10 cellular contexts compared by ENCODE assay signal in genomic region chrX:47196098-47196497, GRCh38. TPM values are rescaled to one million over a fixed set of nuclear protein-coding genes. Genes with fewer than 3 reads are reported as not detected.
DNase-seq lines count a peak whose midpoint lies in the region; ATAC-seq lines count a peak whose summit lies in the region.
"Had no signal": no experiment of that assay in that cellular context is flagged by ENCODE, and none has a peak within 500 bp of the region (broad histone marks: within the 10 kb centered on the region; RNA-seq: fewer than 3 reads in every experiment).

No MANE protein-coding gene starts in this region.

- no peak for DNase-seq in activated T-cell treated with anti-CD3 and anti-CD28 coated beads, Interleukin-2, amount 50 U/mL, for 72 hours
- DNase-seq in activated T-cell treated with anti-CD3 and anti-CD28 coated beads, Interleukin-2, amount 50 U/mL, for 48 hours, result no peak
- DNase-seq in activated T-helper 1 cell treated with anti-CD3 and anti-CD28 coated beads, Interleukin-12 subunit alpha, Interleukin-12 subunit beta, Interleukin-2, Interleukin-4 antibody, amounts not matched to agents 30 ng/mL and 10 ng/mL and 1 ng/mL, durations not matched to agents 14 hours and 24 hours and 36 hours (ENCODE audit: low spot score), result no peak
- no peak for DNase-seq in effector CD8-positive, alpha-beta T cell (lab: John Stamatoyannopoulos, UW)
- DNase-seq: effector CD4-positive, alpha-beta T cell; occipital lobe had no signal

- peak overlapping the region; percentile 98 for H3K27ac Mint-ChIP-seq in activated T-cell treated with anti-CD3 and anti-CD28 coated beads, Interleukin-2, amount 50 U/mL, for 72 hours
- peak overlapping the region; percentile 85 for H3K27ac Mint-ChIP-seq in activated T-helper 1 cell treated with anti-CD3 and anti-CD28 coated beads, Interleukin-12 subunit alpha, Interleukin-12 subunit beta, Interleukin-2, Interleukin-4 antibody, amounts not matched to agents 30 ng/mL and 10 ng/mL and 1 ng/mL, durations not matched to agents 14 hours and 24 hours and 36 hours

- H3K27me3 ChIP-seq in subcutaneous abdominal adipose tissue (ENCODE audit: control insufficient read depth in 5 of 5, insufficient read depth in 4 of 5, low read length in 5 of 5), result no peaks in the 10 kb centered on the region

- peaks cover 5 to 80% (median 64%) of the 10 kb centered on the region in 5 donors for H3K4me1 ChIP-seq in subcutaneous abdominal adipose tissue (ENCODE audit: control insufficient read depth in 5 of 5, insufficient read depth in 5 of 5, low read length in 5 of 5)

- peaks cover 50% of the 10 kb centered on the region for H3K4me1 Mint-ChIP-seq in activated T-cell treated with anti-CD3 and anti-CD28 coated beads, Interleukin-2, amount 50 U/mL, for 72 hours (ENCODE audit: low read depth)
- H3K4me1 Mint-ChIP-seq in activated T-helper 1 cell treated with anti-CD3 and anti-CD28 coated beads, Interleukin-12 subunit alpha, Interleukin-12 subunit beta, Interleukin-2, Interleukin-4 antibody, amounts not matched to agents 30 ng/mL and 10 ng/mL and 1 ng/mL, durations not matched to agents 14 hours and 24 hours and 36 hours (ENCODE audit: low read depth), result peaks cover 46% of the 10 kb centered on the region

- H3K9ac ChIP-seq in subcutaneous abdominal adipose tissue (ENCODE audit: low read length in 5 of 5), result peak overlapping the region; percentile 21 to 52 (median 30)

- H3K4me3 ChIP-seq in iPS-18c (ENCODE audit: insufficient read depth, low read depth, low read length) (peak overlapping the region; percentile 16; the same call in 1 of the 2 replicates), subcutaneous abdominal adipose tissue (ENCODE audit: low read depth in 1 of 5, low read length in 5 of 5) (peak overlapping the region in 3 of 5 donors; percentile 9 to 33 (median 22))

- no peaks in the 10 kb centered on the region for H3K27me3 Mint-ChIP-seq in activated T-cell treated with anti-CD3 and anti-CD28 coated beads, Interleukin-2, amount 50 U/mL, for 72 hours (ENCODE audit: low read depth)
- H3K27me3 Mint-ChIP-seq in activated T-helper 1 cell treated with anti-CD3 and anti-CD28 coated beads, Interleukin-12 subunit alpha, Interleukin-12 subunit beta, Interleukin-2, Interleukin-4 antibody, amounts not matched to agents 30 ng/mL and 10 ng/mL and 1 ng/mL, durations not matched to agents 14 hours and 24 hours and 36 hours (ENCODE audit: insufficient read depth), result no peaks in the 10 kb centered on the region

- H3K36me3 ChIP-seq in subcutaneous abdominal adipose tissue (ENCODE audit: control insufficient read depth in 5 of 5, insufficient read depth in 5 of 5, low read length in 5 of 5), result peaks cover 0 to 35% (median 30%) of the 10 kb centered on the region in 5 donors

- no peaks in the 10 kb centered on the region for H3K9me3 Mint-ChIP-seq in activated T-cell treated with anti-CD3 and anti-CD28 coated beads, Interleukin-2, amount 50 U/mL, for 72 hours
- H3K9me3 Mint-ChIP-seq in activated T-helper 1 cell treated with anti-CD3 and anti-CD28 coated beads, Interleukin-12 subunit alpha, Interleukin-12 subunit beta, Interleukin-2, Interleukin-4 antibody, amounts not matched to agents 30 ng/mL and 10 ng/mL and 1 ng/mL, durations not matched to agents 14 hours and 24 hours and 36 hours, result no peaks in the 10 kb centered on the region

- peaks cover 2% of the 10 kb centered on the region for H3K9me3 ChIP-seq in iPS-18c (ENCODE audit: control insufficient read depth, insufficient read depth, low read length)
- no peaks in the 10 kb centered on the region for H3K9me3 ChIP-seq in subcutaneous abdominal adipose tissue (ENCODE audit: control insufficient read depth in 5 of 5, low read length in 5 of 5)

- H3K36me3 Mint-ChIP-seq in activated T-cell treated with anti-CD3 and anti-CD28 coated beads, Interleukin-2, amount 50 U/mL, for 72 hours (ENCODE audit: insufficient read depth in 2 of 2), result peaks cover 12 to 24% of the 10 kb centered on the region in 2 donors
- H3K36me3 Mint-ChIP-seq in activated T-helper 1 cell treated with anti-CD3 and anti-CD28 coated beads, Interleukin-12 subunit alpha, Interleukin-12 subunit beta, Interleukin-2, Interleukin-4 antibody, amounts not matched to agents 30 ng/mL and 10 ng/mL and 1 ng/mL, durations not matched to agents 14 hours and 24 hours and 36 hours (ENCODE audit: low read depth), result peaks cover 38% of the 10 kb centered on the region

- no peak for ATAC-seq in activated T-cell treated with anti-CD3 and anti-CD28 coated beads, Interleukin-2, amount 50 U/mL, for 72 hours (replicated peaks in 1 of 2)
- no peak for ATAC-seq in GM21529 (IDR thresholded peaks at IDR 0.05; ENCODE audit: unreplicated experiment)
- no peak for ATAC-seq in HG03045 (IDR thresholded peaks at IDR 0.05; ENCODE audit: unreplicated experiment)

- H3K4me3 Mint-ChIP-seq in activated T-cell treated with anti-CD3 and anti-CD28 coated beads, Interleukin-2, amount 50 U/mL, for 72 hours, result peak overlapping the region; percentile 98
- peak overlapping the region; percentile 96 for H3K4me3 Mint-ChIP-seq in activated T-helper 1 cell treated with anti-CD3 and anti-CD28 coated beads, Interleukin-12 subunit alpha, Interleukin-12 subunit beta, Interleukin-2, Interleukin-4 antibody, amounts not matched to agents 30 ng/mL and 10 ng/mL and 1 ng/mL, durations not matched to agents 14 hours and 24 hours and 36 hours

- peak overlapping the region; percentile 57 for H3K27ac ChIP-seq in subcutaneous abdominal adipose tissue (ENCODE audit: low read depth, low read length)

- intact Hi-C loops in activated T-helper 1 cell treated with anti-CD3 and anti-CD28 coated beads, Interleukin-12 subunit alpha, Interleukin-12 subunit beta, Interleukin-2, Interleukin-4 antibody, amounts not matched to agents 30 ng/mL and 10 ng/mL and 1 ng/mL, durations not matched to agents 14 hours and 24 hours and 36 hours (cut with micrococcal nuclease), result loop anchor here (10.0 kb wide), 2 partner anchors 639 to 829 kb away; partner anchors contain the start of gene ZNF81

RNA-seq across cellular contexts. Expression of gene UBA1, which starts 2.5 kb away (rescaled TPM):
- total RNA-seq in activated T-cell treated with anti-CD3 and anti-CD28 coated beads, Interleukin-2, amount 50 U/mL, for 72 hours, result 100 to 1,000 TPM; 160 to 197 TPM
- total RNA-seq in activated T-helper 1 cell treated with anti-CD3 and anti-CD28 coated beads, Interleukin-12 subunit alpha, Interleukin-12 subunit beta, Interleukin-2, Interleukin-4 antibody, amounts not matched to agents 30 ng/mL and 10 ng/mL and 1 ng/mL, durations not matched to agents 14 hours and 24 hours and 36 hours, result 221 and 223 TPM in 2 replicates

RNA-seq across cellular contexts. Expression of gene CDK16, which starts 22.4 kb away (rescaled TPM):
- 10 to 100 TPM; 82.2 to 88.6 TPM for total RNA-seq in activated T-cell treated with anti-CD3 and anti-CD28 coated beads, Interleukin-2, amount 50 U/mL, for 72 hours
- 56.4 and 63.8 TPM in 2 replicates for total RNA-seq in activated T-helper 1 cell treated with anti-CD3 and anti-CD28 coated beads, Interleukin-12 subunit alpha, Interleukin-12 subunit beta, Interleukin-2, Interleukin-4 antibody, amounts not matched to agents 30 ng/mL and 10 ng/mL and 1 ng/mL, durations not matched to agents 14 hours and 24 hours and 36 hours

RNA-seq across cellular contexts. Expression of gene USP11, which starts 36.7 kb away (rescaled TPM):
- total RNA-seq in activated T-cell treated with anti-CD3 and anti-CD28 coated beads, Interleukin-2, amount 50 U/mL, for 72 hours, result 10 to 100 TPM; 60.4 to 85.6 TPM
- 24.6 and 26.6 TPM in 2 replicates for total RNA-seq in activated T-helper 1 cell treated with anti-CD3 and anti-CD28 coated beads, Interleukin-12 subunit alpha, Interleukin-12 subunit beta, Interleukin-2, Interleukin-4 antibody, amounts not matched to agents 30 ng/mL and 10 ng/mL and 1 ng/mL, durations not matched to agents 14 hours and 24 hours and 36 hours

RNA-seq across cellular contexts. Expression of gene RBM10, which starts 51.1 kb away (rescaled TPM):
- 10 to 100 TPM; 71.6 to 82.4 TPM for total RNA-seq in activated T-cell treated with anti-CD3 and anti-CD28 coated beads, Interleukin-2, amount 50 U/mL, for 72 hours
- 62.0 and 64.1 TPM in 2 replicates for total RNA-seq in activated T-helper 1 cell treated with anti-CD3 and anti-CD28 coated beads, Interleukin-12 subunit alpha, Interleukin-12 subunit beta, Interleukin-2, Interleukin-4 antibody, amounts not matched to agents 30 ng/mL and 10 ng/mL and 1 ng/mL, durations not matched to agents 14 hours and 24 hours and 36 hours

RNA-seq across cellular contexts. Expression of gene NDUFB11, which starts 51.6 kb away (rescaled TPM):
- total RNA-seq in activated T-cell treated with anti-CD3 and anti-CD28 coated beads, Interleukin-2, amount 50 U/mL, for 72 hours, result 10 to 100 TPM; 66.7 to 84.3 TPM
- total RNA-seq in activated T-helper 1 cell treated with anti-CD3 and anti-CD28 coated beads, Interleukin-12 subunit alpha, Interleukin-12 subunit beta, Interleukin-2, Interleukin-4 antibody, amounts not matched to agents 30 ng/mL and 10 ng/mL and 1 ng/mL, durations not matched to agents 14 hours and 24 hours and 36 hours, result 84.5 and 88.7 TPM in 2 replicates
